Comparison of ENCODE assay signal across 23 cellular contexts in genomic region chr12:45909041-45909713, GRCh38.
DNase-seq lines count a peak whose midpoint lies in the region; ATAC-seq, FAIRE-seq and TF ChIP-seq lines count a peak whose summit lies in the region.
"Had no signal": no experiment of that assay in that cellular context is flagged by ENCODE, and none has a peak within 500 bp of the region (broad histone marks: within the 10 kb centered on the region; RNA-seq: fewer than 3 reads in every experiment).

No MANE protein-coding gene starts in this region.

- peaks cover 6% of the 10 kb centered on the region for H3K9me1 ChIP-seq in IMR-90 (ENCODE audit: insufficient read depth, low read length)

- peak overlapping the region; percentile 82 for H3K4me2 ChIP-seq in IMR-90 (ENCODE audit: low read depth, low read length)
- H3K4me2 ChIP-seq: smooth muscle cell had no signal

- H3K56ac ChIP-seq in IMR-90 (ENCODE audit: extremely low read depth, insufficient read depth, low read length): no peak overlapping the region

- no peaks in the 10 kb centered on the region for H3K36me3 ChIP-seq in IMR-90 (ENCODE audit: control insufficient read depth, insufficient read depth, low read length)
- peaks cover 0 to 21% of the 10 kb centered on the region in 2 donors for H3K36me3 ChIP-seq in gastroesophageal sphincter
- peaks cover 2 to 3% of the 10 kb centered on the region in 2 donors for H3K36me3 ChIP-seq in small intestine (ENCODE audit: control insufficient read depth in 2 of 2, insufficient read depth in 2 of 2, low read length in 2 of 2)
- H3K36me3 ChIP-seq: vagina had no signal

- no peaks in the 10 kb centered on the region for H3K27me3 ChIP-seq in IMR-90 (ENCODE audit: control insufficient read depth, insufficient read depth, low read length)
- no peaks in the 10 kb centered on the region for H3K27me3 ChIP-seq in gastroesophageal sphincter
- H3K27me3 ChIP-seq in small intestine (ENCODE audit: control insufficient read depth in 2 of 2, insufficient read depth in 2 of 2, low read length in 2 of 2): no peaks in the 10 kb centered on the region
- H3K27me3 ChIP-seq: ascending aorta, neutrophil, vagina had no signal

- ATAC-seq in IMR-90 (ENCODE audit: low read depth) (peak; percentile 61), HG02852 (IDR thresholded peaks at IDR 0.05; ENCODE audit: unreplicated experiment) (no peak), gastroesophageal sphincter (no peak), HG02759 (IDR thresholded peaks at IDR 0.05; ENCODE audit: unreplicated experiment) (no peak)
- ATAC-seq: activated CD4-positive, CD25-positive, alpha-beta regulatory T cell treated with anti-CD3 and anti-CD28 coated beads, Interleukin-2, amount 50 U/mL, for 24 hours; activated naive CD4-positive, alpha-beta T cell treated with anti-CD3 and anti-CD28 coated beads, Interleukin-2, amount 50 U/mL, for 72 hours; stimulated activated memory B cell treated with anti-CD40 and anti-IgM and Interleukin-4, amounts not matched to agents 10 μg/mL and 1 μg/mL and 100 μg/mL, for 72 hours had no signal

- H3K18ac ChIP-seq in IMR-90 (ENCODE audit: low read depth, low read length): no peak overlapping the region

- TF ChIP-seq POLR2A in IMR-90 (IDR thresholded peaks at IDR 0.05; ENCODE audit: low read depth, low read length) (no peak), gastroesophageal sphincter (IDR thresholded peaks at IDR 0.05) (no peak)

- no peak overlapping the region for H2AK9ac ChIP-seq in IMR-90 (replicated peaks; ENCODE audit: low read depth, low read length, poor library complexity)

- H2BK5ac ChIP-seq in IMR-90 (ENCODE audit: low read depth, low read length, poor library complexity, severe bottlenecking): peak overlapping the region; percentile 53

- H3K27ac ChIP-seq in IMR-90 (ENCODE audit: insufficient read depth, low read length) (peak overlapping the region; percentile 57; the same call in 1 of the 2 replicates), gastroesophageal sphincter (peak overlapping the region in 1 of 4 donors; percentile 29), small intestine (ENCODE audit: low read depth in 1 of 2, low read length in 1 of 2) (no peak overlapping the region)
- H3K27ac ChIP-seq: ascending aorta, neutrophil, vagina had no signal

- intact Hi-C loops in IMR-90 (cut with micrococcal nuclease): loop anchor here (5.0 kb wide), 1 partner anchor 147 kb away; no protein-coding TSS in a partner anchor

- H2BK120ac ChIP-seq in IMR-90 (ENCODE audit: low read depth, low read length): no peak overlapping the region

- no peak overlapping the region for H4K5ac ChIP-seq in IMR-90 (ENCODE audit: low read depth, low read length)

- FAIRE-seq in small intestine (lab: Jason Lieb, UNC): no peak
- FAIRE-seq: frontal cortex, G401.6, HTR-8/SVneo had no signal

- BruUV-seq in IMR-90 (replicated peaks; lab: Mats Ljungman, UMichigan): no TSS peak

- CTCF ChIA-PET in IMR-90 (lab: Yijun Ruan, JAX): no interaction called here

- no peak overlapping the region for H4K8ac ChIP-seq in IMR-90 (ENCODE audit: low read depth in 2 of 2, low read length in 2 of 2)

- H2BK15ac ChIP-seq in IMR-90 (ENCODE audit: low read depth, low read length): no peak overlapping the region

- TF ChIP-seq EP300 in gastroesophageal sphincter (IDR thresholded peaks at IDR 0.05): no peak

- H2BK20ac ChIP-seq in IMR-90 (ENCODE audit: low read depth, low read length): 0 out of 2 replicates have a peak overlapping the region, but pooled peaks have one; percentile 39

- peaks cover 3% of the 10 kb centered on the region; the same call in 1 of the 2 replicates for H4K20me1 ChIP-seq in IMR-90 (ENCODE audit: insufficient read depth, low read length)

- in situ Hi-C loops in IMR-90 (cut with MboI; ENCODE audit: low sequenced_read_pairs): no loop called here

- no peaks in the 10 kb centered on the region for H3K9me3 ChIP-seq in IMR-90 (ENCODE audit: control insufficient read depth, insufficient read depth, low read length)
- no peaks in the 10 kb centered on the region for H3K9me3 ChIP-seq in gastroesophageal sphincter
- no peaks in the 10 kb centered on the region for H3K9me3 ChIP-seq in small intestine (ENCODE audit: control insufficient read depth, low read depth)
- H3K9me3 ChIP-seq: ascending aorta, neutrophil, vagina had no signal

- dilution Hi-C loops in IMR-90 (cut with HindIII; ENCODE audit: low sequenced_read_pairs, unreplicated experiment): no loop called here

- H4K91ac ChIP-seq in IMR-90 (ENCODE audit: insufficient read depth, low read depth, low read length): 0 out of 2 replicates have a peak overlapping the region, but pooled peaks have one; percentile 43

- no peak for TF ChIP-seq CTCF in IMR-90 (conservative IDR thresholded peaks at IDR 0.05; ENCODE audit: low read depth, low read length)
- no peak for TF ChIP-seq CTCF in fibroblast of the aortic adventitia (IDR thresholded peaks at IDR 0.05; ENCODE audit: insufficient read depth, low read length)
- TF ChIP-seq CTCF in gastroesophageal sphincter (IDR thresholded peaks at IDR 0.05): no peak

- H3K14ac ChIP-seq in IMR-90 (replicated peaks; ENCODE audit: low read depth, low read length): 0 out of 2 replicates have a peak overlapping the region, but pooled peaks have one; percentile 37

- H3K79me1 ChIP-seq in IMR-90 (ENCODE audit: low read depth in 1 of 2, low read length in 2 of 2): no peaks in the 10 kb centered on the region

- H3K4ac ChIP-seq in IMR-90 (ENCODE audit: low read depth, low read length): 0 out of 2 replicates have a peak overlapping the region, but pooled peaks have one; percentile 36

- WGBS in IMR-90 (ENCODE audit: extremely low coverage in 2 of 2, insufficient read length in 1 of 2), 2 experiments: no CpG with 5 or more reads among the region's 4 CpGs
- WGBS in gastroesophageal sphincter (ENCODE audit: low coverage in 1 of 2), 2 donors: 16 to 17% methylated on average over 4 of the region's 4 CpGs
- WGBS in small intestine, 3 donors: 64 to 85% (median 74%) methylated on average over 4 of the region's 4 CpGs

- no peak overlapping the region for H3K23ac ChIP-seq in IMR-90 (ENCODE audit: low read depth, low read length)

- H3K4me1 ChIP-seq in IMR-90 (ENCODE audit: control insufficient read depth, insufficient read depth, low read length) (peaks cover 9% of the 10 kb centered on the region), gastroesophageal sphincter (peaks cover 0 to 37% (median 0%) of the 10 kb centered on the region in 3 donors), small intestine (ENCODE audit: control insufficient read depth in 2 of 2, insufficient read depth in 1 of 2, low read depth in 1 of 2, low read length in 1 of 2) (no peaks in the 10 kb centered on the region)
- H3K4me1 ChIP-seq: ascending aorta, vagina had no signal

- TF ChIP-seq RAD21 in IMR-90 (IDR thresholded peaks at IDR 0.05; ENCODE audit: low read length): no peak

- no peak overlapping the region for H3K4me3 ChIP-seq in IMR-90 (ENCODE audit: insufficient read depth, low read depth, low read length)
- H3K4me3 ChIP-seq in fibroblast of the aortic adventitia (ENCODE audit: low read depth, low read length): no peak overlapping the region
- no peak overlapping the region for H3K4me3 ChIP-seq in gastroesophageal sphincter
- H3K4me3 ChIP-seq in small intestine (ENCODE audit: low read depth in 1 of 2, low read length in 2 of 2): no peak overlapping the region
- H3K4me3 ChIP-seq: ascending aorta, smooth muscle cell, vagina had no signal

- POLR2A ChIA-PET in IMR-90 (lab: Charles Lee; ENCODE audit: unreplicated experiment): no interaction called here

- H2AFZ ChIP-seq in IMR-90 (replicated peaks; ENCODE audit: low read length, poor library complexity): no peak overlapping the region

- H2AK5ac ChIP-seq in IMR-90 (ENCODE audit: low read depth, low read length): no peak overlapping the region

- DNase-seq in AG08396 (ENCODE audit: low spot score) (peak; percentile 11), IMR-90 (peak; percentile 78), NCI-H82 (lab: John Stamatoyannopoulos, UW) (peak; percentile 79), fibroblast of the aortic adventitia (ENCODE audit: low read depth) (peak; percentile 37), small intestine (no peak)
- DNase-seq: activated T-cell treated with anti-CD3 and anti-CD28 coated beads, Interleukin-2, amount 50 U/mL, for 24 hours; islet precursor cell; NCI-H2029 treated with DMSO at 0.1 percent for 48 hours; NCI-H526; Right ventricle myocardium superior had no signal

- H3K9ac ChIP-seq in IMR-90 (ENCODE audit: low read depth, low read length): no peak overlapping the region

TF ChIP-seq in IMR-90, 13 proteins besides CTCF, POLR2A, EP300 and RAD21:
- no peak for TF ChIP-seq MAFK (IDR thresholded peaks at IDR 0.05; ENCODE audit: low read depth, low read length)
- TF ChIP-seq, protein P1, sequence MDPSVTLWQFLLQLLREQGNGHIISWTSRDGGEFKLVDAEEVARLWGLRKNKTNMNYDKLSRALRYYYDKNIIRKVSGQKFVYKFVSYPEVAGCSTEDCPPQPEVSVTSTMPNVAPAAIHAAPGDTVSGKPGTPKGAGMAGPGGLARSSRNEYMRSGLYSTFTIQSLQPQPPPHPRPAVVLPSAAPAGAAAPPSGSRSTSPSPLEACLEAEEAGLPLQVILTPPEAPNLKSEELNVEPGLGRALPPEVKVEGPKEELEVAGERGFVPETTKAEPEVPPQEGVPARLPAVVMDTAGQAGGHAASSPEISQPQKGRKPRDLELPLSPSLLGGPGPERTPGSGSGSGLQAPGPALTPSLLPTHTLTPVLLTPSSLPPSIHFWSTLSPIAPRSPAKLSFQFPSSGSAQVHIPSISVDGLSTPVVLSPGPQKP (IDR thresholded peaks at IDR 0.05; ENCODE audit: borderline replicate concordance, low read depth, low read length): no peak
- no peak for TF ChIP-seq RCOR1 (IDR thresholded peaks at IDR 0.05; ENCODE audit: insufficient replicate concordance, low read length)
- TF ChIP-seq BHLHE40 (IDR thresholded peaks at IDR 0.05; ENCODE audit: low read depth, low read length): peak; percentile 68; the same call in 1 of the 2 replicates
- no peak for TF ChIP-seq MAZ (IDR thresholded peaks at IDR 0.05; ENCODE audit: borderline replicate concordance, low read depth, low read length)
- TF ChIP-seq FOS (IDR thresholded peaks at IDR 0.05; ENCODE audit: low read depth, low read length): no peak
- no peak for TF ChIP-seq MXI1 (IDR thresholded peaks at IDR 0.05; ENCODE audit: borderline replicate concordance, low read depth, low read length)
- TF ChIP-seq USF2 (IDR thresholded peaks at IDR 0.05; ENCODE audit: low read depth, low read length): no peak
- TF ChIP-seq NFE2L2 (IDR thresholded peaks at IDR 0.05; ENCODE audit: low read depth, low read length): no peak
